Comparison of ENCODE assay signal across 8 cellular contexts in the genomic region with DNA sequence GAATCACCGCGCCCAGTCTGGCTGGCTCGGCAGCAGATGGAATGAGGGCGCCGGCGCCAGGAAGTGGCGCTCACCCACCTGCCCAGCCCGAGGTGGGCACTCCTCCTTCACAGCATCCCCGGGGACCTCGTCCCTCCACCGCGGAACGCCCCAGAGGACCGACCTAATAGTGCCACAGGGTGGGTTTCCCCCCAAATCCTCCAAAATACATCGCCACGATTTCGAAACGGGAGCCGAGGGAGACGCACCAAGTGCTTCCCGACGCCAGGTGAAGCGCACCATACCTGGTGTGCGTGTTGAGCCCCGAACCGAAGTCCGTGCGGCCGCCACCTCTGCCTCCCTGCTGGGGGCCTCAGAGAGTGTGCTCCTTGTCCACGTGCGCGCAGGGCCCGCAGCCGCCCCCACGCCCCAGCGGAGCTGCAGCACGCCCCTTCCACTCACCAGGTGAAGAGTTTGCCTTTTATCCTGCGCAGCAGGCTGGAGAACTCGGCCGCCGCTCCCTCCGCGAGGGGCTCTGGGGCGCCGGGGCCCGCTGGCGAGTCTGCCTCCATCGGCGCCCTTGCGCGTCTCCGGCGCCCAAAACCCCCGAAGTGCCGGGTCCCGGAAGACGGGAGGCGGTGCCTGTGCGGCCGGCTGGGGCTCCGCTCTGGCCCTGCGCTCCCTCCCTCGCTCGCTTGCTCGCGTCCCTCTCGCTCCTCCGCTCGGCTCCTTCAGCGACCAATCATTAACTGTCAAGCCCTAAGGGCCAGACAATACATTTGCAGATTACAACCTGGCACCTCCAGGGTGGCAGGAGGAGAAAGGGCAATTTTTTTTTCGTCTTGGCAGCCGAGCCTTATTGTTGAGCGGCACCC. TPM values are rescaled to one million over a fixed set of nuclear protein-coding genes. Genes with fewer than 3 reads are reported as not detected.
DNase-seq lines count a peak whose midpoint lies in the region; ATAC-seq lines count a peak whose summit lies in the region.

A gene with protein sequence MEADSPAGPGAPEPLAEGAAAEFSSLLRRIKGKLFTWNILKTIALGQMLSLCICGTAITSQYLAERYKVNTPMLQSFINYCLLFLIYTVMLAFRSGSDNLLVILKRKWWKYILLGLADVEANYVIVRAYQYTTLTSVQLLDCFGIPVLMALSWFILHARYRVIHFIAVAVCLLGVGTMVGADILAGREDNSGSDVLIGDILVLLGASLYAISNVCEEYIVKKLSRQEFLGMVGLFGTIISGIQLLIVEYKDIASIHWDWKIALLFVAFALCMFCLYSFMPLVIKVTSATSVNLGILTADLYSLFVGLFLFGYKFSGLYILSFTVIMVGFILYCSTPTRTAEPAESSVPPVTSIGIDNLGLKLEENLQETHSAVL (minus strand): TSS at position 571 of the 854 bp plus-strand sequence. CDS start 20 bp downstream, at position 551.

- H3K27ac ChIP-seq in BLaER1, result peak within 1 kb of the TSS; percentile 78
- peak within 1 kb of the TSS; percentile 62 for H3K27ac ChIP-seq in effector memory CD4-positive, alpha-beta T cell (ENCODE audit: insufficient read depth, low read length, poor library complexity, severe bottlenecking)
- peak within 1 kb of the TSS; percentile 71 for H3K27ac ChIP-seq in mesendoderm (ENCODE audit: low read depth, low read length)

- H4K8ac ChIP-seq in mesendoderm (ENCODE audit: low read depth, low read length), result no peak within 1 kb of the TSS

- WGBS in mesendoderm (ENCODE audit: extremely low coverage, insufficient coverage, low lambda C conversion rate), result no CpG with 5 or more reads among the region's 73 CpGs

- H3K79me1 ChIP-seq in mesendoderm (ENCODE audit: low read length), result no peaks in the 10 kb centered on the region

- H4K5ac ChIP-seq in mesendoderm (ENCODE audit: low read length), result no peak within 1 kb of the TSS

- no peak within 1 kb of the TSS for H2AK5ac ChIP-seq in mesendoderm (ENCODE audit: low read length)

- 0 out of 2 replicates have a peak, but pooled peaks cover 3% of the 10 kb centered on the region for H3K9me3 ChIP-seq in BLaER1
- H3K9me3 ChIP-seq in effector memory CD4-positive, alpha-beta T cell (ENCODE audit: control insufficient read depth, low read length), result no peaks in the 10 kb centered on the region

- H3K4me3 ChIP-seq in BLaER1 (peak within 1 kb of the TSS; percentile 83), mesendoderm (ENCODE audit: low read length) (peak within 1 kb of the TSS; percentile 52)
- peak within 1 kb of the TSS; percentile 85 for H3K4me3 ChIP-seq in effector memory CD4-positive, alpha-beta T cell (ENCODE audit: insufficient read depth, low read depth, low read length, poor library complexity, severe bottlenecking)

- H3K23ac ChIP-seq in mesendoderm (ENCODE audit: low read length), result no peak within 1 kb of the TSS

- H3K79me2 ChIP-seq in mesendoderm (ENCODE audit: control insufficient read depth, insufficient read depth, low read length), result no peaks in the 10 kb centered on the region

- H3K36me3 ChIP-seq in BLaER1 (peaks cover 24% of the 10 kb centered on the region), mesendoderm (ENCODE audit: control insufficient read depth, insufficient read depth, low read length) (no peaks in the 10 kb centered on the region)
- no peaks in the 10 kb centered on the region for H3K36me3 ChIP-seq in effector memory CD4-positive, alpha-beta T cell (ENCODE audit: control insufficient read depth, insufficient read depth, low read length)

- peak within 1 kb of the TSS; percentile 82 for H3K4ac ChIP-seq in mesendoderm (ENCODE audit: low read depth, low read length)

- no peak within 1 kb of the TSS for H2BK15ac ChIP-seq in mesendoderm (replicated peaks; ENCODE audit: low read depth)

- H4K20me1 ChIP-seq in BLaER1, result peaks cover 35% of the 10 kb centered on the region

- no peaks in the 10 kb centered on the region for H3K27me3 ChIP-seq in BLaER1
- no peaks in the 10 kb centered on the region for H3K27me3 ChIP-seq in effector memory CD4-positive, alpha-beta T cell (replicated peaks; ENCODE audit: control insufficient read depth, insufficient read depth, low read length, poor library complexity, severe bottlenecking)
- H3K27me3 ChIP-seq in mesendoderm (ENCODE audit: insufficient read depth, low read length, poor library complexity), result no peaks in the 10 kb centered on the region

- H3K4me2 ChIP-seq in BLaER1, result peak within 1 kb of the TSS; percentile 84
- H3K4me2 ChIP-seq in mesendoderm (ENCODE audit: low read length), result peak within 1 kb of the TSS; percentile 98

- peak within 1 kb of the TSS; percentile 82 for H3K9ac ChIP-seq in BLaER1
- H3K9ac ChIP-seq in mesendoderm (ENCODE audit: low read length), result peak within 1 kb of the TSS; percentile 70

- H3K56ac ChIP-seq in mesendoderm (ENCODE audit: low read length), result peak within 1 kb of the TSS; percentile 91

- H2BK120ac ChIP-seq in mesendoderm (ENCODE audit: low read depth, low read length), result no peak within 1 kb of the TSS

- DNase-seq in GM19238 (ENCODE audit: insufficient read length, low spot score) (peak; percentile 63), NCI-H526 (lab: John Stamatoyannopoulos, UW) (peak; percentile 99), mesendoderm (peak; percentile 94)
- DNase-seq in activated CD4-positive, alpha-beta T cell treated with anti-CD3 and anti-CD28 coated beads, Interleukin-2, amount 50 U/mL, for 1 hour, result peak; percentile 59
- peak; percentile 42 to 51 (median 45) for DNase-seq in effector memory CD4-positive, alpha-beta T cell
- peak; percentile 24 for DNase-seq in stimulated activated CD8-positive, alpha-beta memory T cell treated with anti-CD3 and anti-CD28 coated beads, Interleukin-15, amount 100 ng/mL, for 1 hour (ENCODE audit: low read depth)

- peak within 1 kb of the TSS; percentile 72 for H3K18ac ChIP-seq in mesendoderm (ENCODE audit: low read length)

- H3K4me1 ChIP-seq in BLaER1, result peaks cover 12% of the 10 kb centered on the region
- H3K4me1 ChIP-seq in effector memory CD4-positive, alpha-beta T cell (ENCODE audit: control insufficient read depth, insufficient read depth, low read length, poor library complexity, severe bottlenecking), result peaks cover 5% of the 10 kb centered on the region
- H3K4me1 ChIP-seq in mesendoderm (ENCODE audit: control insufficient read depth, low read depth, low read length), result no peaks in the 10 kb centered on the region

- no peak within 1 kb of the TSS for H2BK5ac ChIP-seq in mesendoderm (ENCODE audit: low read length)

- peak; percentile 90 for ATAC-seq in HG03378 (IDR thresholded peaks at IDR 0.05; ENCODE audit: unreplicated experiment)

RNA-seq across cellular contexts. Expression of the gene that starts here (rescaled TPM):
- polyA plus RNA-seq in mesendoderm (2013, experiment 1 of 2), result 14.8 TPM
- polyA plus RNA-seq in mesendoderm (2013, experiment 2 of 2), result 14.8 TPM

Comparison
In these comparisons a context has a peak if more than half of its experiments do, and no peak if none do; other contexts are left out.
1. Peak in every context shown above with its lines: DNase-seq, ATAC-seq, H3K4me3 ChIP-seq and H3K27ac ChIP-seq.
2. DNase-seq: peak in every context shown above with its lines; median percentile 99 in NCI-H526; 94 in mesendoderm; 63 in GM19238; 59 in activated CD4-positive, alpha-beta T cell treated with anti-CD3 and anti-CD28 coated beads, Interleukin-2, amount 50 U/mL, for 1 hour; 45 in effector memory CD4-positive, alpha-beta T cell; 24 in stimulated activated CD8-positive, alpha-beta memory T cell treated with anti-CD3 and anti-CD28 coated beads, Interleukin-15, amount 100 ng/mL, for 1 hour.